Comparison of ENCODE assay signal across 9 cellular contexts in the genomic region with DNA sequence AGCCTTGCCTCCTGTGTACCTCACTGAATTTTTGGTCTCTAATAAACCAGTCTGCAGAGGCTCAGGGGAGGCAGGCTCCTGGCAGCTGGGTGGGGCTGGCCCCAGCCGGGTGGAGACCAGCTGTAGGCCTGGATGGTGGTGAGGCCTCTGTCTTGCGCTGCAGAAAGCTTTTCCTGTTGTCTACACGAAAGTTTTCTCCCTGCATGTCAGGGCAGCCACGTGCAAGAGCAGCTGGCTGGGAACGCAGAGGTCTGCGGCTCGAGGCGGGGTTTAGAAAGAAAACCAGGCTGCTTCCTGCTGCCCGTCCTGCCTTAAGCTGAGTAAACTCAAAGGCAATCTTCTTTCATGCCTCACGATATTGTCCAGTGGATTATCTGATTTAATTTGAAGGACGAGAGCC. TPM values are rescaled to one million over a fixed set of nuclear protein-coding genes. Genes with fewer than 3 reads are reported as not detected.
DNase-seq lines count a peak whose midpoint lies in the region; ATAC-seq and TF ChIP-seq lines count a peak whose summit lies in the region.
"Had no signal": no experiment of that assay in that cellular context is flagged by ENCODE, and none has a peak within 500 bp of the region (broad histone marks: within the 10 kb centered on the region; RNA-seq: fewer than 3 reads in every experiment).

No MANE protein-coding gene starts in this region.

- TF ChIP-seq CTCF in HFF-Myc (IDR thresholded peaks at IDR 0.05; ENCODE audit: low read depth, low read length, missing control alignments) (no peak), mucosa of descending colon (IDR thresholded peaks at IDR 0.05) (no peak), PC-9 (conservative IDR thresholded peaks at IDR 0.05) (no peak)

- no peaks in the 10 kb centered on the region for H3K27me3 Mint-ChIP-seq in stimulated activated naive B cell treated with anti-CD40 and anti-IgM and Interleukin-4, amounts not matched to agents 10 μg/mL and 1 μg/mL and 100 μg/mL, for 72 hours

- H3K4me3 ChIP-seq in HFF-Myc (replicated peaks; ENCODE audit: low read depth, low read length) (peak overlapping the region; percentile 83), mucosa of descending colon (no peak overlapping the region), PC-9 (no peak overlapping the region)

- H3K36me3 ChIP-seq in mucosa of descending colon (ENCODE audit: low read depth) (no peaks in the 10 kb centered on the region), PC-9 (ENCODE audit: low read depth) (no peaks in the 10 kb centered on the region)

- POLR2A ChIA-PET in PC-9 (lab: Charles Lee; ENCODE audit: unreplicated experiment): no interaction called here

- H3K4me1 Mint-ChIP-seq in stimulated activated naive B cell treated with anti-CD40 and anti-IgM and Interleukin-4, amounts not matched to agents 10 μg/mL and 1 μg/mL and 100 μg/mL, for 72 hours: peaks cover 26 to 34% of the 10 kb centered on the region in 2 donors

- H4K20me1 ChIP-seq in PC-9 (ENCODE audit: insufficient read depth): no peaks in the 10 kb centered on the region

- no peak overlapping the region for H3K27ac ChIP-seq in PC-9

- H3K9me3 ChIP-seq in mucosa of descending colon (no peaks in the 10 kb centered on the region), PC-9 (ENCODE audit: insufficient read depth, low read depth) (no peaks in the 10 kb centered on the region)

- peak overlapping the region; percentile 43 for H3K27ac Mint-ChIP-seq in stimulated activated naive B cell treated with anti-CD40 and anti-IgM and Interleukin-4, amounts not matched to agents 10 μg/mL and 1 μg/mL and 100 μg/mL, for 72 hours

- no peaks in the 10 kb centered on the region for H3K9me3 Mint-ChIP-seq in stimulated activated naive B cell treated with anti-CD40 and anti-IgM and Interleukin-4, amounts not matched to agents 10 μg/mL and 1 μg/mL and 100 μg/mL, for 72 hours

- CTCF ChIA-PET in PC-9 (lab: Charles Lee): no interaction called here

- no peaks in the 10 kb centered on the region for H3K27me3 ChIP-seq in PC-9 (ENCODE audit: insufficient read depth, low read depth)

- H3F3A ChIP-seq in PC-9 (ENCODE audit: insufficient read depth, low read depth): no peaks in the 10 kb centered on the region

- H3K4me3 Mint-ChIP-seq in stimulated activated naive B cell treated with anti-CD40 and anti-IgM and Interleukin-4, amounts not matched to agents 10 μg/mL and 1 μg/mL and 100 μg/mL, for 72 hours: peak overlapping the region in 1 of 2 donors; percentile 9

- no peaks in the 10 kb centered on the region for H3K36me3 Mint-ChIP-seq in stimulated activated naive B cell treated with anti-CD40 and anti-IgM and Interleukin-4, amounts not matched to agents 10 μg/mL and 1 μg/mL and 100 μg/mL, for 72 hours

- no peaks in the 10 kb centered on the region for H3K9me2 ChIP-seq in PC-9 (ENCODE audit: insufficient read depth)

- no TSS peak for BruUV-seq in PC-9 (replicated peaks; lab: Mats Ljungman, UMichigan)

- intact Hi-C loops in mucosa of descending colon (cut with DNase I, micrococcal nuclease) (no loop called here), PC-9 (cut with micrococcal nuclease; ENCODE audit: unreplicated experiment) (no loop called here)

- ATAC-seq in mucosa of descending colon: peak; percentile 87
- peak; percentile 66 to 73 for ATAC-seq in stimulated activated naive B cell treated with anti-CD40 and anti-IgM and Interleukin-4, amounts not matched to agents 10 μg/mL and 1 μg/mL and 100 μg/mL, for 72 hours (replicated peaks)

- H3K79me2 ChIP-seq in PC-9 (ENCODE audit: low read depth): no peaks in the 10 kb centered on the region

- H2AFZ ChIP-seq in PC-9: no peak overlapping the region

- H3K4me1 ChIP-seq in mucosa of descending colon (ENCODE audit: low read depth): peaks cover 14% of the 10 kb centered on the region
- no peaks in the 10 kb centered on the region for H3K4me1 ChIP-seq in PC-9 (replicated peaks; ENCODE audit: insufficient read depth)

- no peak overlapping the region for H3K4me2 ChIP-seq in PC-9

- DNase-seq in HFF-Myc (ENCODE audit: extremely low read depth, low read depth): peak; percentile 80
- DNase-seq in activated CD4-positive, CD25-positive, alpha-beta regulatory T cell treated with anti-CD3 and anti-CD28 coated beads, Interleukin-2, amount 50 U/mL, for 72 hours: peak; percentile 47
- peak; percentile 76 for DNase-seq in central memory CD4-positive, alpha-beta T cell
- peak; percentile 69 to 89 (median 77) for DNase-seq in mucosa of descending colon
- DNase-seq in stimulated activated naive B cell treated with anti-CD40 and anti-IgM and Interleukin-4, amounts not matched to agents 10 μg/mL and 1 μg/mL and 100 μg/mL, for 72 hours: no peak
- no peak for DNase-seq in PC-9
- no peak for DNase-seq in DMS53 (lab: John Stamatoyannopoulos, UW)
- no peak for DNase-seq in NCI-H345 (lab: John Stamatoyannopoulos, UW)

RNA-seq across cellular contexts. Expression of a gene that starts 2.4 kb away (rescaled TPM):
- total RNA-seq in mucosa of descending colon (100 to 1,000 TPM in 1 of 3 donors, 10 to 100 TPM in 2; 16.9 to 111 (median 76.9) TPM), PC-9 (2021) (0.57 and 0.75 TPM in 2 replicates)
- total RNA-seq: NCI-H460 had no signal

RNA-seq across cellular contexts. Expression of a gene that starts 21.6 kb away (rescaled TPM):
- total RNA-seq in mucosa of descending colon: 1 to 10 TPM in 2 of 3 donors, under 1 TPM in 1; 0.78 to 8.2 (median 2.9) TPM
- 9.5 and 10.5 TPM in 2 replicates for total RNA-seq in PC-9 (2021)
- total RNA-seq: NCI-H460 had no signal

RNA-seq across cellular contexts. Expression of a gene that starts 39.8 kb away (rescaled TPM):
- total RNA-seq in mucosa of descending colon: 10 to 100 TPM; 17.3 to 27.3 (median 22.4) TPM
- total RNA-seq in PC-9 (2021): 20.2 and 20.5 TPM in 2 replicates

RNA-seq across cellular contexts. Expression of a gene that starts 54.1 kb away (rescaled TPM):
- total RNA-seq in mucosa of descending colon: 10 to 100 TPM; 29.0 to 45.6 (median 37.6) TPM
- 6.1 and 6.7 TPM in 2 replicates for total RNA-seq in PC-9 (2021)

Comparison
In these comparisons a context has a peak if more than half of its experiments do, and no peak if none do; other contexts are left out.
1. DNase-seq: peak in HFF-Myc (single experiment), activated CD4-positive, CD25-positive, alpha-beta regulatory T cell treated with anti-CD3 and anti-CD28 coated beads, Interleukin-2, amount 50 U/mL, for 72 hours (single experiment), central memory CD4-positive, alpha-beta T cell (single experiment) and mucosa of descending colon (3 of 3); none in stimulated activated naive B cell treated with anti-CD40 and anti-IgM and Interleukin-4, amounts not matched to agents 10 μg/mL and 1 μg/mL and 100 μg/mL, for 72 hours (single experiment), PC-9 (0 of 2), DMS53 (single experiment) and NCI-H345 (single experiment).
2. RNA of a gene that starts 2.4 kb away (total RNA-seq): 16.9 to 111 TPM in mucosa of descending colon; 0.57 to 0.75 TPM in PC-9; every median in the first group is over 10 times any median in the second.